Comparison of ENCODE assay signal across 1 cellular context in genomic region chr17:58514795-58515157, GRCh38.
TF ChIP-seq lines count a peak whose summit lies in the region.

No MANE protein-coding gene starts in this region.

TF ChIP-seq in GM23338, 12 proteins besides CTCF, POLR2A, EP300 and RAD21 (continued from another document):
- TF ChIP-seq ZNF462 (CRISPR knock-in tag; IDR thresholded peaks at IDR 0.05), result no peak
- no peak for TF ChIP-seq ETS1 (IDR thresholded peaks at IDR 0.05)
- no peak for TF ChIP-seq EZH2phosphoT487 (IDR thresholded peaks at IDR 0.05; ENCODE audit: unreplicated experiment)
- TF ChIP-seq NANOG (IDR thresholded peaks at IDR 0.05; ENCODE audit: borderline replicate concordance), result no peak
